ENCODE assay signal across 1 cellular context in genomic region chr17:17572010-17572785, GRCh38.
TF ChIP-seq lines count a peak whose summit lies in the region.

No MANE protein-coding gene starts in this region.

TF ChIP-seq in HepG2, 621 proteins besides CTCF, POLR2A, EP300 and RAD21 (continued from another document and continues in another):
- TF ChIP-seq ZNF318 (CRISPR knock-in tag; IDR thresholded peaks at IDR 0.05) (0 out of 2 replicates have a peak, but pooled peaks have one; percentile 59), ZNF766 (CRISPR knock-in tag; IDR thresholded peaks at IDR 0.05; ENCODE audit: borderline replicate concordance) (no peak), ZNF558 (CRISPR knock-in tag; IDR thresholded peaks at IDR 0.05; ENCODE audit: borderline replicate concordance) (0 out of 2 replicates have a peak, but pooled peaks have one; percentile 45), TBX2 (CRISPR knock-in tag; IDR thresholded peaks at IDR 0.05; ENCODE audit: borderline replicate concordance) (no peak), ZFX (CRISPR knock-in tag; IDR thresholded peaks at IDR 0.05; ENCODE audit: low read depth) (peak; percentile 88), NFIC (IDR thresholded peaks at IDR 0.05; ENCODE audit: low read length) (no peak), ZSCAN9 (CRISPR knock-in tag; IDR thresholded peaks at IDR 0.05; ENCODE audit: borderline replicate concordance) (0 out of 2 replicates have a peak, but pooled peaks have one; percentile 28), JUNB (CRISPR knock-in tag; IDR thresholded peaks at IDR 0.05; ENCODE audit: borderline replicate concordance) (0 out of 2 replicates have a peak, but pooled peaks have one; percentile 40), AHR (CRISPR knock-in tag; IDR thresholded peaks at IDR 0.05) (no peak), ZNF878 (CRISPR knock-in tag; IDR thresholded peaks at IDR 0.05) (no peak), ZFP36L2 (CRISPR knock-in tag; IDR thresholded peaks at IDR 0.05) (no peak), ZNF879 (CRISPR knock-in tag; IDR thresholded peaks at IDR 0.05) (no peak), RXRA (CRISPR knock-in tag; IDR thresholded peaks at IDR 0.05) (peak; percentile 80), ZBTB7A (CRISPR knock-in tag; IDR thresholded peaks at IDR 0.05) (peak; percentile 13; the same call in 1 of the 2 replicates), PHF20 (CRISPR knock-in tag; IDR thresholded peaks at IDR 0.05) (0 out of 2 replicates have a peak, but pooled peaks have one; percentile 44), NR1H2 (CRISPR knock-in tag; IDR thresholded peaks at IDR 0.05; ENCODE audit: borderline replicate concordance, low read depth) (no peak), ZNF629 (CRISPR knock-in tag; conservative IDR thresholded peaks at IDR 0.05) (0 out of 2 replicates have a peak, but pooled peaks have one; percentile 24), ZNF180 (CRISPR knock-in tag; IDR thresholded peaks at IDR 0.05; ENCODE audit: borderline replicate concordance, low read depth) (no peak), ZNF546 (CRISPR knock-in tag; conservative IDR thresholded peaks at IDR 0.05) (no peak), TBX3 (IDR thresholded peaks at IDR 0.05; ENCODE audit: borderline replicate concordance) (peak; percentile 74; the same call in 1 of the 2 replicates), ZNF687 (CRISPR knock-in tag; IDR thresholded peaks at IDR 0.05) (peak; percentile 95), ISL2 (CRISPR knock-in tag; IDR thresholded peaks at IDR 0.05) (no peak; the same call in 1 of the 2 replicates), GABPA (IDR thresholded peaks at IDR 0.05; ENCODE audit: low read depth, low read length) (no peak), GABPA (CRISPR knock-in tag; IDR thresholded peaks at IDR 0.05; ENCODE audit: low read depth) (no peak), DPF2 (CRISPR knock-in tag; IDR thresholded peaks at IDR 0.05; ENCODE audit: borderline replicate concordance, low read depth) (peak; percentile 67; the same call in 1 of the 2 replicates), ZNF468 (CRISPR knock-in tag; IDR thresholded peaks at IDR 0.05) (no peak), TAF15 (IDR thresholded peaks at IDR 0.05; ENCODE audit: low read depth, low read length, poor library complexity, severe bottlenecking) (no peak), SRSF9 (IDR thresholded peaks at IDR 0.05; ENCODE audit: borderline replicate concordance, insufficient read depth, low read depth, low read length, poor library complexity, severe bottlenecking) (no peak), ZSCAN12 (CRISPR knock-in tag; IDR thresholded peaks at IDR 0.05) (no peak), ARID3A (IDR thresholded peaks at IDR 0.05; ENCODE audit: low read depth, low read length) (0 out of 2 replicates have a peak, but pooled peaks have one; percentile 13), ASH2L (IDR thresholded peaks at IDR 0.05; ENCODE audit: insufficient read length, low read depth, low read length) (peak; percentile 41), ZNF224 (CRISPR knock-in tag; IDR thresholded peaks at IDR 0.05) (no peak), TFAP4 (IDR thresholded peaks at IDR 0.05; ENCODE audit: borderline replicate concordance, low read depth) (peak; percentile 10; the same call in 1 of the 2 replicates), PAWR (CRISPR knock-in tag; IDR thresholded peaks at IDR 0.05; ENCODE audit: borderline replicate concordance) (no peak), FOSL1 (CRISPR knock-in tag; IDR thresholded peaks at IDR 0.05; ENCODE audit: borderline replicate concordance) (peak; percentile 76; the same call in 1 of the 2 replicates), SOX6 (IDR thresholded peaks at IDR 0.05) (no peak), SOX6 (CRISPR knock-in tag; IDR thresholded peaks at IDR 0.05) (peak; percentile 76), MTF2 (CRISPR knock-in tag; IDR thresholded peaks at IDR 0.05; ENCODE audit: borderline replicate concordance) (no peak), PHF21A (CRISPR knock-in tag; IDR thresholded peaks at IDR 0.05) (peak; percentile 74), KDM2A (CRISPR knock-in tag; IDR thresholded peaks at IDR 0.05; ENCODE audit: borderline replicate concordance, low read depth) (no peak)
- TF ChIP-seq, protein P1, sequence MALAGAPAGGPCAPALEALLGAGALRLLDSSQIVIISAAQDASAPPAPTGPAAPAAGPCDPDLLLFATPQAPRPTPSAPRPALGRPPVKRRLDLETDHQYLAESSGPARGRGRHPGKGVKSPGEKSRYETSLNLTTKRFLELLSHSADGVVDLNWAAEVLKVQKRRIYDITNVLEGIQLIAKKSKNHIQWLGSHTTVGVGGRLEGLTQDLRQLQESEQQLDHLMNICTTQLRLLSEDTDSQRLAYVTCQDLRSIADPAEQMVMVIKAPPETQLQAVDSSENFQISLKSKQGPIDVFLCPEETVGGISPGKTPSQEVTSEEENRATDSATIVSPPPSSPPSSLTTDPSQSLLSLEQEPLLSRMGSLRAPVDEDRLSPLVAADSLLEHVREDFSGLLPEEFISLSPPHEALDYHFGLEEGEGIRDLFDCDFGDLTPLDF (CRISPR knock-in tag; IDR thresholded peaks at IDR 0.05), result no peak
- TF ChIP-seq, protein P2, sequence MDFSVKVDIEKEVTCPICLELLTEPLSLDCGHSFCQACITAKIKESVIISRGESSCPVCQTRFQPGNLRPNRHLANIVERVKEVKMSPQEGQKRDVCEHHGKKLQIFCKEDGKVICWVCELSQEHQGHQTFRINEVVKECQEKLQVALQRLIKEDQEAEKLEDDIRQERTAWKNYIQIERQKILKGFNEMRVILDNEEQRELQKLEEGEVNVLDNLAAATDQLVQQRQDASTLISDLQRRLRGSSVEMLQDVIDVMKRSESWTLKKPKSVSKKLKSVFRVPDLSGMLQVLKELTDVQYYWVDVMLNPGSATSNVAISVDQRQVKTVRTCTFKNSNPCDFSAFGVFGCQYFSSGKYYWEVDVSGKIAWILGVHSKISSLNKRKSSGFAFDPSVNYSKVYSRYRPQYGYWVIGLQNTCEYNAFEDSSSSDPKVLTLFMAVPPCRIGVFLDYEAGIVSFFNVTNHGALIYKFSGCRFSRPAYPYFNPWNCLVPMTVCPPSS (IDR thresholded peaks at IDR 0.05), result no peak
- TF ChIP-seq, protein P3, sequence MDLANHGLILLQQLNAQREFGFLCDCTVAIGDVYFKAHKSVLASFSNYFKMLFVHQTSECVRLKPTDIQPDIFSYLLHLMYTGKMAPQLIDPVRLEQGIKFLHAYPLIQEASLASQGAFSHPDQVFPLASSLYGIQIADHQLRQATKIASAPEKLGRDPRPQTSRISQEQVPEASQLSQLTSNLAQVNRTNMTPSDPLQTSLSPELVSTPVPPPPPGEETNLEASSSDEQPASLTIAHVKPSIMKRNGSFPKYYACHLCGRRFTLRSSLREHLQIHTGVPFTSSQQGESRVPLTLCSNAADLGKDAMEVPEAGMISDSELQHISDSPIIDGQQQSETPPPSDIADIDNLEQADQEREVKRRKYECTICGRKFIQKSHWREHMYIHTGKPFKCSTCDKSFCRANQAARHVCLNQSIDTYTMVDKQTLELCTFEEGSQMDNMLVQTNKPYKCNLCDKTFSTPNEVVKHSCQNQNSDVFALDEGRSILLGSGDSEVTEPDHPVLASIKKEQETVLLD (CRISPR knock-in tag; IDR thresholded peaks at IDR 0.05; ENCODE audit: low read depth), result no peak
- TF ChIP-seq, protein P4, sequence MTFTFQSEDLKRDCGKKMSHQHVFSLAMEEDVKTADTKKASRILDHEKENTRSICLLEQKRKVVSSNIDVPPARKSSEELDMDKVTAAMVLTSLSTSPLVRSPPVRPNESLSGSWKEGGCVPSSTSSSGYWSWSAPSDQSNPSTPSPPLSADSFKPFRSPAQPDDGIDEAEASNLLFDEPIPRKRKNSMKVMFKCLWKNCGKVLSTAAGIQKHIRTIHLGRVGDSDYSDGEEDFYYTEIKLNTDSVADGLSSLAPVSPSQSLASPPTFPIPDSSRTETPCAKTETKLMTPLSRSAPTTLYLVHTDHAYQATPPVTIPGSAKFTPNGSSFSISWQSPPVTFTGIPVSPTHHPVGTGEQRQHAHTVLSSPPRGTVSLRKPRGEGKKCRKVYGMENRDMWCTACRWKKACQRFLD (CRISPR knock-in tag; IDR thresholded peaks at IDR 0.05; ENCODE audit: borderline replicate concordance), result no peak
